In the genomic region with DNA sequence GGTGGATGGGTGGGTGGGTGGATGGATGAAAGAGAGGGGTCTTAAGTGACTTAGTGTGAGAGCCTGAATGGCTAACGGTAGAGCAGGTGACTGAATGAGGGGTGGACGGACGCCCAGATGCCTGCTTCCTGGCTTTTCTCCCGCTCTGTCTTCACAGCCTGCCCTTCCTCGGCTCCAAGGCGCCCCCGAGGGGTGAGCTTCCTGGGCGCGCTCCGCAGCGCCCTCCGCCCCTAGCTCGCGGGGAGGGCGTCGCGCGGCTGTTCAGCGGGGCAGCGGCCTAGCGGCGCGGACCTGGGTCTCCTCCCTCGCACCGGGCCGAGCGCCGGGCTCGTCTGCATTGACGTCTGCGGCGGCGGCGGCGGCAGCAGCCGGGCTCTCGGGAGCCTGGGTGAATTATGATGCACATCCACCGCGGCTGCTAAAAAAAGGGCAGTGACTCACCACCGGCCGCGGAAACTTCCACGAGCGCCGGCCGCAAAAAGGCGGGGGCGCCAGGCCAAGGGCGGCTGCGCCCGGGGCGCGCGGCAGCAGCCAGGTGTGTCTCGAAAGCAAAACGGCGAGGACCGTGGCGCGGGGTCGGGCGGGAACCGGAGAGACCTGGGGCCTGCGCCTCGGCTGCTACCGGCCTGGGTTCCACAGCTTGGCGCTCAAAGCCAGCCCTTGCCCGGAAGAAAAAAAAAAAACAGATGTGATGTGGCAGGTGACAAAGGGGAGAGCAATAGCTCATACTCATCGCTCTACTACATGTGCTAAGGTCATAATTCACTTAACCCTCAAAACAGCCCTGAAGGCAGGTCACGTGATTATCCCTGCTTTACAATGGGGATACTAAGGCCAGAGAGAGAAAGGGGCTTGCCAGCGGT, we compare ENCODE assay signal across 8 cellular contexts.
A peak's percentile ranks its signal among the peaks of the same experiment; 100 is the strongest.
DNase-seq lines count a peak whose midpoint lies in the region; ATAC-seq, FAIRE-seq and TF ChIP-seq lines count a peak whose summit lies in the region.

No MANE protein-coding gene starts in this region.

- DNase-seq in GM12891 (ENCODE audit: insufficient read length, low spot score) (peak; percentile 59), HEK293T (ENCODE audit: extremely low spot score) (peak; percentile 64), NB4 (ENCODE audit: low read depth) (peak; percentile 85), left colon (peak; percentile 50 to 54), OCI-M1 (lab: John Stamatoyannopoulos, UW) (no peak)
- peak; percentile 94 for DNase-seq in activated CD4-positive, alpha-beta T cell treated with anti-CD3 and anti-CD28 coated beads, Interleukin-2, amount 10 ng/mL, durations not matched to agents 24 days and 14 days
- peak; percentile 61 to 74 for DNase-seq in stimulated activated CD4-positive, alpha-beta T cell treated with anti-CD3 and anti-CD28 coated beads, Interleukin-1b, Interleukin-23, amount 100 ng/mL, for 4 hours (ENCODE audit: low read depth in 2 of 2)

- peak overlapping the region; percentile 21 for H3K4me3 ChIP-seq in NB4 (ENCODE audit: low read depth, low read length)

- peak; percentile 65 for ATAC-seq in left colon

- H3K4me1 Mint-ChIP-seq in activated CD4-positive, alpha-beta T cell treated with anti-CD3 and anti-CD28 coated beads, Interleukin-2, amount 10 ng/mL, durations not matched to agents 24 days and 14 days: peaks cover 24% of the 10 kb centered on the region

- POLR2A ChIA-PET in HEK293T (lab: Yijun Ruan, JAX): no interaction called here

- peak; percentile 59 for FAIRE-seq in GM12891 (lab: Jason Lieb, UNC)

- H3K36me3 Mint-ChIP-seq in activated CD4-positive, alpha-beta T cell treated with anti-CD3 and anti-CD28 coated beads, Interleukin-2, amount 10 ng/mL, durations not matched to agents 24 days and 14 days (ENCODE audit: low read depth): peaks cover 2% of the 10 kb centered on the region

- H3K27ac ChIP-seq in cingulate gyrus (ENCODE audit: low read depth, low read length): peak overlapping the region; percentile 72

- H3K4me3 Mint-ChIP-seq in activated CD4-positive, alpha-beta T cell treated with anti-CD3 and anti-CD28 coated beads, Interleukin-2, amount 10 ng/mL, durations not matched to agents 24 days and 14 days: peak overlapping the region; percentile 51

- peaks cover 2% of the 10 kb centered on the region for H3K9me3 Mint-ChIP-seq in activated CD4-positive, alpha-beta T cell treated with anti-CD3 and anti-CD28 coated beads, Interleukin-2, amount 10 ng/mL, durations not matched to agents 24 days and 14 days

- H3K27me3 Mint-ChIP-seq in activated CD4-positive, alpha-beta T cell treated with anti-CD3 and anti-CD28 coated beads, Interleukin-2, amount 10 ng/mL, durations not matched to agents 24 days and 14 days: peaks cover 25% of the 10 kb centered on the region

- peak overlapping the region; percentile 63 for H3K27ac Mint-ChIP-seq in activated CD4-positive, alpha-beta T cell treated with anti-CD3 and anti-CD28 coated beads, Interleukin-2, amount 10 ng/mL, durations not matched to agents 24 days and 14 days

- CTCF ChIA-PET in HEK293T (lab: Yijun Ruan, JAX): interaction anchor here (1.3 kb wide), 1 partner anchor 106 kb away, joined by 4 read pairs; no protein-coding TSS in a partner anchor

- intact Hi-C loops in activated CD4-positive, alpha-beta T cell treated with anti-CD3 and anti-CD28 coated beads, Interleukin-2, amount 10 ng/mL, durations not matched to agents 24 days and 14 days (cut with micrococcal nuclease): loop anchor here (1.0 to 10.0 kb wide), 7 partner anchors 144 to 598 kb away; a partner anchor contains a TSS
- intact Hi-C loops in left colon (cut with DNase I, micrococcal nuclease): no loop called here

- peak; percentile 18 for TF ChIP-seq CTCF in NB4 (IDR thresholded peaks at IDR 0.05; ENCODE audit: low read depth, low read length)

- TF ChIP-seq POLR2A in GM12891 (IDR thresholded peaks at IDR 0.05; ENCODE audit: low read depth, low read length) (no peak), NB4 (IDR thresholded peaks at IDR 0.05; ENCODE audit: extremely low read depth, insufficient read length) (no peak)

TF ChIP-seq in GM12891, 5 proteins besides CTCF, POLR2A, EP300 and RAD21:
- TF ChIP-seq POLR2AphosphoS5 (IDR thresholded peaks at IDR 0.05; ENCODE audit: low read depth, low read length) (no peak), PAX5 (IDR thresholded peaks at IDR 0.05; ENCODE audit: insufficient read depth, low read length, severe bottlenecking) (peak; percentile 58)

TF ChIP-seq in HEK293T, 16 proteins besides CTCF, POLR2A, EP300 and RAD21:
- no peak for TF ChIP-seq ZNF384 (IDR thresholded peaks at IDR 0.05)
- peak; percentile 61 for TF ChIP-seq L3MBTL2 (conservative IDR thresholded peaks at IDR 0.05)
